ENCODE assay signal across 1 cellular context in the genomic region with DNA sequence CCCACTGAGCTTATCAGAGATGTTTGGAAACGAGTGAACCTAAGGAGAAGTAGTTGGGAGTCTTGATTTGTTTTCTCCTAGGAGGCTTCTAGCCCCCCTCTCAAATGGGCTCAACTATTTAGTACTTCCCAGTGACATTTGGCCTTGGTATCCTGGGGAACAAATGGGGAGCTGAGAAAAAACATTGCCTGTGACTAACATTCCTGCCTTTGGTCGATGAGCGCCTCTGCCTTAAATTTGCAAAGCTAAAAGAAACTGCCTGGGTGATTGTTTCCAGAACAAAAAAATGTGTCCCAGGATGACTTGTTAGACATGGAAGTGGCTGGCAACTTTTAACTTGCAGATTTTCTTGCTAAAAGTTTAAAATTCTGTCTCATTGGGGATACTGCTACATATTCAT.
TF ChIP-seq lines count a peak whose summit lies in the region.

No MANE protein-coding gene starts in this region.

TF ChIP-seq in H1, 55 proteins besides CTCF, POLR2A, EP300 and RAD21 (continued from another document):
- no peak for TF ChIP-seq CBX5 (IDR thresholded peaks at IDR 0.05; ENCODE audit: low read depth, low read length)
- no peak for TF ChIP-seq NRF1 (IDR thresholded peaks at IDR 0.05; ENCODE audit: low read depth, low read length)
- TF ChIP-seq NANOG (IDR thresholded peaks at IDR 0.05; ENCODE audit: insufficient read depth, low read depth, low read length, poor library complexity, severe bottlenecking) = no peak
- no peak for TF ChIP-seq CEBPB (IDR thresholded peaks at IDR 0.05; ENCODE audit: low read depth, low read length)
- TF ChIP-seq EZH2 (IDR thresholded peaks at IDR 0.05; ENCODE audit: low read depth, low read length, severe bottlenecking) = no peak
- no peak for TF ChIP-seq GABPA (IDR thresholded peaks at IDR 0.05; ENCODE audit: borderline replicate concordance, insufficient read depth, low read length)
- TF ChIP-seq, protein P1, sequence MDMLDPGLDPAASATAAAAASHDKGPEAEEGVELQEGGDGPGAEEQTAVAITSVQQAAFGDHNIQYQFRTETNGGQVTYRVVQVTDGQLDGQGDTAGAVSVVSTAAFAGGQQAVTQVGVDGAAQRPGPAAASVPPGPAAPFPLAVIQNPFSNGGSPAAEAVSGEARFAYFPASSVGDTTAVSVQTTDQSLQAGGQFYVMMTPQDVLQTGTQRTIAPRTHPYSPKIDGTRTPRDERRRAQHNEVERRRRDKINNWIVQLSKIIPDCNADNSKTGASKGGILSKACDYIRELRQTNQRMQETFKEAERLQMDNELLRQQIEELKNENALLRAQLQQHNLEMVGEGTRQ (IDR thresholded peaks at IDR 0.05; ENCODE audit: low read length) = no peak
- TF ChIP-seq, protein P2, sequence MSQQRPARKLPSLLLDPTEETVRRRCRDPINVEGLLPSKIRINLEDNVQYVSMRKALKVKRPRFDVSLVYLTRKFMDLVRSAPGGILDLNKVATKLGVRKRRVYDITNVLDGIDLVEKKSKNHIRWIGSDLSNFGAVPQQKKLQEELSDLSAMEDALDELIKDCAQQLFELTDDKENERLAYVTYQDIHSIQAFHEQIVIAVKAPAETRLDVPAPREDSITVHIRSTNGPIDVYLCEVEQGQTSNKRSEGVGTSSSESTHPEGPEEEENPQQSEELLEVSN (IDR thresholded peaks at IDR 0.05) = no peak
- TF ChIP-seq SIN3A (conservative IDR thresholded peaks at IDR 0.05 in 1 of 2, IDR thresholded peaks at IDR 0.05 in 1 of 2; ENCODE audit: low read depth in 1 of 2, low read length in 2 of 2) = no peak
- TF ChIP-seq KDM4A (IDR thresholded peaks at IDR 0.05; ENCODE audit: low read depth, low read length, severe bottlenecking) = no peak
TF ChIP-seq in H1: peak in this region for 0.
